In genomic region chr14:90453401-90453951, GRCh38 we compare ENCODE assay signal across 9 cellular contexts. TPM values are rescaled to one million over a fixed set of nuclear protein-coding genes. Genes with fewer than 3 reads are reported as not detected.
DNase-seq lines count a peak whose midpoint lies in the region; ATAC-seq and TF ChIP-seq lines count a peak whose summit lies in the region.
"Had no signal": no experiment of that assay in that cellular context is flagged by ENCODE, and none has a peak within 500 bp of the region (broad histone marks: within the 10 kb centered on the region; RNA-seq: fewer than 3 reads in every experiment).

No MANE protein-coding gene starts in this region.

- H3K27ac ChIP-seq in right atrium auricular region (peak overlapping the region in 1 of 2 donors; percentile 52), rectal smooth muscle tissue (ENCODE audit: low read depth, low read length) (peak overlapping the region; percentile 75)

- no peak overlapping the region for H3K9ac ChIP-seq in rectal smooth muscle tissue (ENCODE audit: low read length)

- no peak overlapping the region for H3K4me3 Mint-ChIP-seq in activated CD4-positive, alpha-beta memory T cell treated with anti-CD3 and anti-CD28 coated beads, Interleukin-2, amount 10 ng/mL, durations not matched to agents 7 days and 5 days

- H3K27me3 Mint-ChIP-seq in activated CD4-positive, alpha-beta memory T cell treated with anti-CD3 and anti-CD28 coated beads, Interleukin-2, amount 10 ng/mL, durations not matched to agents 7 days and 5 days = no peaks in the 10 kb centered on the region

- TF ChIP-seq CTCF in right atrium auricular region (IDR thresholded peaks at IDR 0.05) = no peak

- H3K36me3 ChIP-seq in right atrium auricular region (no peaks in the 10 kb centered on the region), rectal smooth muscle tissue (ENCODE audit: control insufficient read depth, insufficient read depth, low read length) (no peaks in the 10 kb centered on the region)

- no peak overlapping the region for H3K4me3 ChIP-seq in right atrium auricular region
- no peak overlapping the region for H3K4me3 ChIP-seq in rectal smooth muscle tissue (ENCODE audit: low read length)
- H3K4me3 ChIP-seq: mucosa of descending colon had no signal

- CTCF ChIA-PET in activated CD4-positive, alpha-beta memory T cell treated with anti-CD3 and anti-CD28 coated beads, Interleukin-2, amount 10 ng/mL, durations not matched to agents 7 days and 5 days (lab: Charles Lee) = no interaction called here

- H3K27ac Mint-ChIP-seq in activated CD4-positive, alpha-beta memory T cell treated with anti-CD3 and anti-CD28 coated beads, Interleukin-2, amount 10 ng/mL, durations not matched to agents 7 days and 5 days = no peak overlapping the region

- H3K4me1 ChIP-seq in right atrium auricular region (peaks cover 0 to 18% of the 10 kb centered on the region in 2 donors), rectal smooth muscle tissue (ENCODE audit: control insufficient read depth, insufficient read depth, low read length) (peaks cover 13% of the 10 kb centered on the region)

- no peaks in the 10 kb centered on the region for H3K9me3 Mint-ChIP-seq in activated CD4-positive, alpha-beta memory T cell treated with anti-CD3 and anti-CD28 coated beads, Interleukin-2, amount 10 ng/mL, durations not matched to agents 7 days and 5 days

- no peaks in the 10 kb centered on the region for H3K9me3 ChIP-seq in right atrium auricular region
- H3K9me3 ChIP-seq: mucosa of descending colon had no signal

- peak; percentile 7 for DNase-seq in NCI-H2029 (lab: John Stamatoyannopoulos, UW)
- peak in 36 of 58 donors; percentile 21 to 68 (median 41) for DNase-seq in anterior cingulate cortex (lab: John Stamatoyannopoulos, UW)
- DNase-seq in right atrium auricular region (ENCODE audit: low spot score) = peak; percentile 68
- no peak for DNase-seq in stimulated activated CD4-positive, alpha-beta T cell treated with anti-CD3 and anti-CD28 coated beads, Interleukin-4, amount 100 ng/mL, for 1 hour
- no peak for DNase-seq in NK-92 (lab: John Stamatoyannopoulos, UW; ENCODE audit: unreplicated experiment)
- no peak for DNase-seq in activated CD4-positive, alpha-beta memory T cell treated with anti-CD3 and anti-CD28 coated beads, Interleukin-2, amount 10 ng/mL, durations not matched to agents 7 days and 5 days

- no peak for ATAC-seq in GM18909 (IDR thresholded peaks at IDR 0.05; ENCODE audit: poor library complexity, unreplicated experiment)

- POLR2A ChIA-PET in activated CD4-positive, alpha-beta memory T cell treated with anti-CD3 and anti-CD28 coated beads, Interleukin-2, amount 10 ng/mL, durations not matched to agents 7 days and 5 days (lab: Charles Lee) = no interaction called here

- no peaks in the 10 kb centered on the region for H3K36me3 Mint-ChIP-seq in activated CD4-positive, alpha-beta memory T cell treated with anti-CD3 and anti-CD28 coated beads, Interleukin-2, amount 10 ng/mL, durations not matched to agents 7 days and 5 days (ENCODE audit: low read depth)

- H3K27me3 ChIP-seq in right atrium auricular region (no peaks in the 10 kb centered on the region), rectal smooth muscle tissue (ENCODE audit: control insufficient read depth, insufficient read depth, low read length) (no peaks in the 10 kb centered on the region)

- peaks cover 11% of the 10 kb centered on the region for H3K4me1 Mint-ChIP-seq in activated CD4-positive, alpha-beta memory T cell treated with anti-CD3 and anti-CD28 coated beads, Interleukin-2, amount 10 ng/mL, durations not matched to agents 7 days and 5 days

RNA-seq across cellular contexts. Expression of gene CALM1, which starts 56.6 kb away (rescaled TPM):
- 100 to 1,000 TPM; 409 to 443 TPM for total RNA-seq in right atrium auricular region
- total RNA-seq in activated CD4-positive, alpha-beta memory T cell treated with anti-CD3 and anti-CD28 coated beads, Interleukin-2, amount 10 ng/mL, durations not matched to agents 7 days and 5 days = 100 to 1,000 TPM; 901 TPM

Comparison
In these comparisons a context has a peak if more than half of its experiments do, and no peak if none do; other contexts are left out.
1. DNase-seq: peak in NCI-H2029 (single experiment), anterior cingulate cortex (36 of 58) and right atrium auricular region (single experiment); none in stimulated activated CD4-positive, alpha-beta T cell treated with anti-CD3 and anti-CD28 coated beads, Interleukin-4, amount 100 ng/mL, for 1 hour (single experiment), NK-92 (single experiment) and activated CD4-positive, alpha-beta memory T cell treated with anti-CD3 and anti-CD28 coated beads, Interleukin-2, amount 10 ng/mL, durations not matched to agents 7 days and 5 days (single experiment).